1 cellular context compared by ENCODE assay signal in genomic region chr12:48105867-48106563, GRCh38.
TF ChIP-seq lines count a peak whose summit lies in the region.

Gene SENP1 (minus strand): TSS chr12:48106079. CDS start chr12:48101472, 4,607 bp downstream.

TF ChIP-seq in HEK293, 187 proteins besides CTCF, POLR2A, EP300 and RAD21 (continued from another document):
- TF ChIP-seq ZNF26 (tag by site-specific recombination; IDR thresholded peaks at IDR 0.05): no peak
